Comparison of ENCODE assay signal across 8 cellular contexts in genomic region chr12:110846615-110847566, GRCh38. TPM values are rescaled to one million over a fixed set of nuclear protein-coding genes. Genes with fewer than 3 reads are reported as not detected.
DNase-seq lines count a peak whose midpoint lies in the region; ATAC-seq and TF ChIP-seq lines count a peak whose summit lies in the region.

CCDC63 (plus strand) TSS chr12:110846987; CDS start chr12:110852955, 5,968 bp downstream.

- peaks cover 5% of the 10 kb centered on the region for H3K4me1 Mint-ChIP-seq in T-helper 17 cell
- H3K4me1 Mint-ChIP-seq in stimulated activated memory B cell treated with anti-CD40 and anti-IgM and Interleukin-4, amounts not matched to agents 10 μg/mL and 1 μg/mL and 100 μg/mL, for 72 hours, result no peaks in the 10 kb centered on the region

- intact Hi-C loops in colonic mucosa (cut with DNase I), result no loop called here
- intact Hi-C loops in left lung (cut with DNase I), result no loop called here

- TF ChIP-seq CTCF in GM20000 (IDR thresholded peaks at IDR 0.05; ENCODE audit: extremely low read depth, missing control alignments) (peak; percentile 37), colonic mucosa (IDR thresholded peaks at IDR 0.05) (peak; percentile 19), left lung (IDR thresholded peaks at IDR 0.05) (peak; percentile 21 to 24)

- H3K27me3 Mint-ChIP-seq in T-helper 17 cell, result peaks cover 51% of the 10 kb centered on the region
- peaks cover 9% of the 10 kb centered on the region for H3K27me3 Mint-ChIP-seq in stimulated activated memory B cell treated with anti-CD40 and anti-IgM and Interleukin-4, amounts not matched to agents 10 μg/mL and 1 μg/mL and 100 μg/mL, for 72 hours

- H3K27ac Mint-ChIP-seq in T-helper 17 cell, result no peak within 1 kb of the TSS
- peak within 1 kb of the TSS; percentile 79 for H3K27ac Mint-ChIP-seq in stimulated activated memory B cell treated with anti-CD40 and anti-IgM and Interleukin-4, amounts not matched to agents 10 μg/mL and 1 μg/mL and 100 μg/mL, for 72 hours

- H3K27ac ChIP-seq in colonic mucosa, result no peak within 1 kb of the TSS
- no peak within 1 kb of the TSS for H3K27ac ChIP-seq in left lung

- peak within 1 kb of the TSS; percentile 81 for H3K4me3 Mint-ChIP-seq in T-helper 17 cell
- H3K4me3 Mint-ChIP-seq in stimulated activated memory B cell treated with anti-CD40 and anti-IgM and Interleukin-4, amounts not matched to agents 10 μg/mL and 1 μg/mL and 100 μg/mL, for 72 hours, result peak within 1 kb of the TSS; percentile 79

- ATAC-seq in T-helper 17 cell, result peak; percentile 56
- peak; percentile 90 for ATAC-seq in left lung
- ATAC-seq in stimulated activated memory B cell treated with anti-CD40 and anti-IgM and Interleukin-4, amounts not matched to agents 10 μg/mL and 1 μg/mL and 100 μg/mL, for 72 hours, result peak; percentile 82
- no peak for ATAC-seq in GM21786 (IDR thresholded peaks at IDR 0.05; ENCODE audit: unreplicated experiment)

- no peak within 1 kb of the TSS for H3K9ac ChIP-seq in colonic mucosa (ENCODE audit: low read depth in 2 of 2, low read length in 2 of 2)

- in situ Hi-C loops in ACHN (cut with HindIII; ENCODE audit: low pct_ligation_motif_present, low pct_unique_long_range_greater_than_20kb, low sequenced_read_pairs), result no loop called here

- H3K36me3 ChIP-seq in colonic mucosa, result no peaks in the 10 kb centered on the region
- no peaks in the 10 kb centered on the region for H3K36me3 ChIP-seq in left lung

- H3K4me1 ChIP-seq in colonic mucosa (no peaks in the 10 kb centered on the region), left lung (no peaks in the 10 kb centered on the region)

- no peaks in the 10 kb centered on the region for H3K36me3 Mint-ChIP-seq in T-helper 17 cell (ENCODE audit: low read depth)
- no peaks in the 10 kb centered on the region for H3K36me3 Mint-ChIP-seq in stimulated activated memory B cell treated with anti-CD40 and anti-IgM and Interleukin-4, amounts not matched to agents 10 μg/mL and 1 μg/mL and 100 μg/mL, for 72 hours

- H3K9me3 ChIP-seq in T-helper 17 cell (ENCODE audit: control insufficient read depth, low read length, poor library complexity, severe bottlenecking) (no peaks in the 10 kb centered on the region), colonic mucosa (no peaks in the 10 kb centered on the region), left lung (no peaks in the 10 kb centered on the region)

- H3K4me3 ChIP-seq in colonic mucosa (peak within 1 kb of the TSS; percentile 35), left lung (peak within 1 kb of the TSS in 1 of 2 donors; percentile 21)

- peak; percentile 49 for DNase-seq in ACHN
- DNase-seq in GM20000 (ENCODE audit: low spot score), result peak; percentile 70
- DNase-seq in T-helper 17 cell, result peak in 1 of 3 donors; percentile 14
- peak; percentile 55 for DNase-seq in colonic mucosa
- peak; percentile 47 to 89 for DNase-seq in left lung
- no peak for DNase-seq in SHP77 (lab: John Stamatoyannopoulos, UW)

- no peaks in the 10 kb centered on the region for H3K9me3 Mint-ChIP-seq in stimulated activated memory B cell treated with anti-CD40 and anti-IgM and Interleukin-4, amounts not matched to agents 10 μg/mL and 1 μg/mL and 100 μg/mL, for 72 hours

- H3K27me3 ChIP-seq in colonic mucosa (no peaks in the 10 kb centered on the region), left lung (peaks cover 6 to 60% of the 10 kb centered on the region in 2 donors)

RNA-seq across cellular contexts. Expression of gene CCDC63, which starts in this region (rescaled TPM):
- total RNA-seq in T-helper 17 cell, result not detected
- total RNA-seq in colonic mucosa, result not detected
- not detected for total RNA-seq in left lung

Comparison
In these comparisons a context has a peak if more than half of its experiments do, and no peak if none do; other contexts are left out.
1. Peak in ATAC-seq in T-helper 17 cell; RNA of the gene not detected or under 1 TPM.
2. Peak in DNase-seq and H3K4me3 ChIP-seq in colonic mucosa; RNA of the gene not detected or under 1 TPM.
3. Peak in DNase-seq and ATAC-seq in left lung; RNA of the gene not detected or under 1 TPM.
4. DNase-seq: peak in ACHN (single experiment) and GM20000 (single experiment); none in SHP77 (0 of 2).
5. Peak in every context shown above with its lines, with median percentiles within 50 percentile points of each other: CTCF ChIP-seq.